19 cellular contexts compared by ENCODE assay signal in genomic region chr19:14595558-14595957, GRCh38. TPM values are rescaled to one million over a fixed set of nuclear protein-coding genes. Genes with fewer than 3 reads are reported as not detected.
DNase-seq lines count a peak whose midpoint lies in the region; ATAC-seq, FAIRE-seq and TF ChIP-seq lines count a peak whose summit lies in the region.
"Had no signal": no experiment of that assay in that cellular context is flagged by ENCODE, and none has a peak within 500 bp of the region (broad histone marks: within the 10 kb centered on the region; RNA-seq: fewer than 3 reads in every experiment).

No MANE protein-coding gene starts in this region.

- FAIRE-seq in GM12892 (lab: Jason Lieb, UNC) = no peak
- FAIRE-seq: A204.1, D721Med, H54 had no signal

- H3K27ac Mint-ChIP-seq in activated B cell treated with CpG ODN at 0.5 μM for 24 hours = peak overlapping the region; percentile 2
- H3K27ac Mint-ChIP-seq in endothelial cell (ENCODE audit: unreplicated experiment) = no peak overlapping the region
- peak overlapping the region; percentile 37 for H3K27ac Mint-ChIP-seq in stimulated activated naive B cell treated with anti-CD40 and anti-IgM and Interleukin-4, amounts not matched to agents 10 μg/mL and 1 μg/mL and 100 μg/mL, for 72 hours
- H3K27ac Mint-ChIP-seq: CD4-positive, alpha-beta memory T cell had no signal

- H3K36me3 Mint-ChIP-seq in activated B cell treated with CpG ODN at 0.5 μM for 24 hours (ENCODE audit: low read depth) = peaks cover 80% of the 10 kb centered on the region
- H3K36me3 Mint-ChIP-seq in endothelial cell (ENCODE audit: low read depth, unreplicated experiment) = peaks cover 18% of the 10 kb centered on the region
- peaks cover 73 to 78% of the 10 kb centered on the region in 2 donors for H3K36me3 Mint-ChIP-seq in stimulated activated naive B cell treated with anti-CD40 and anti-IgM and Interleukin-4, amounts not matched to agents 10 μg/mL and 1 μg/mL and 100 μg/mL, for 72 hours
- H3K36me3 Mint-ChIP-seq: CD4-positive, alpha-beta memory T cell had no signal

- H3K9me3 Mint-ChIP-seq in activated B cell treated with CpG ODN at 0.5 μM for 24 hours (no peaks in the 10 kb centered on the region), endothelial cell (ENCODE audit: unreplicated experiment) (peaks cover 26% of the 10 kb centered on the region)
- peaks cover 9 to 13% of the 10 kb centered on the region in 2 donors for H3K9me3 Mint-ChIP-seq in stimulated activated naive B cell treated with anti-CD40 and anti-IgM and Interleukin-4, amounts not matched to agents 10 μg/mL and 1 μg/mL and 100 μg/mL, for 72 hours

- peak; percentile 60 for TF ChIP-seq POLR2A in GM12892 (IDR thresholded peaks at IDR 0.05; ENCODE audit: low read depth, low read length)

- intact Hi-C loops in activated B cell treated with CpG ODN at 0.5 μM for 24 hours (cut with micrococcal nuclease) = no loop called here

- DNase-seq in GM12892 (ENCODE audit: insufficient read length) (no peak), activated B cell treated with CpG ODN at 0.5 μM for 24 hours (no peak), endothelial cell (ENCODE audit: low spot score) (no peak), HEK293T (ENCODE audit: extremely low spot score) (no peak)
- DNase-seq in stimulated activated naive B cell treated with anti-CD40 and anti-IgM and Interleukin-4, amounts not matched to agents 10 μg/mL and 1 μg/mL and 100 μg/mL, for 72 hours = no peak
- no peak for DNase-seq in activated CD8-positive, alpha-beta memory T cell treated with anti-CD3 and anti-CD28 coated beads, Interleukin-2, amount 50 U/mL, for 48 hours
- DNase-seq: BE2C; CD4-positive, alpha-beta memory T cell; COR-L47; DMS153; GF-D8; Kasumi-1; KBM-7 had no signal

- ATAC-seq in activated B cell treated with CpG ODN at 0.5 μM for 24 hours (ENCODE audit: low read depth) (no peak), GM19455 (IDR thresholded peaks at IDR 0.05; ENCODE audit: unreplicated experiment) (no peak)
- no peak for ATAC-seq in stimulated activated naive B cell treated with anti-CD40 and anti-IgM and Interleukin-4, amounts not matched to agents 10 μg/mL and 1 μg/mL and 100 μg/mL, for 72 hours (replicated peaks)
- ATAC-seq: HCT116 had no signal

- POLR2A ChIA-PET in activated B cell treated with CpG ODN at 0.5 μM for 24 hours (lab: Charles Lee) = interaction anchor here (0.5 to 1.3 kb wide), 4 partner anchors 9 to 22 kb away, joined by 3 to 4 read pairs (median 3); no protein-coding TSS in a partner anchor
- POLR2A ChIA-PET in HEK293T (lab: Yijun Ruan, JAX) = no interaction called here

- peaks cover 52% of the 10 kb centered on the region for H3K4me1 Mint-ChIP-seq in activated B cell treated with CpG ODN at 0.5 μM for 24 hours
- no peaks in the 10 kb centered on the region for H3K4me1 Mint-ChIP-seq in endothelial cell (ENCODE audit: unreplicated experiment)
- H3K4me1 Mint-ChIP-seq in stimulated activated naive B cell treated with anti-CD40 and anti-IgM and Interleukin-4, amounts not matched to agents 10 μg/mL and 1 μg/mL and 100 μg/mL, for 72 hours = peaks cover 43 to 78% of the 10 kb centered on the region in 2 donors
- H3K4me1 Mint-ChIP-seq: CD4-positive, alpha-beta memory T cell had no signal

- CTCF ChIA-PET in activated B cell treated with CpG ODN at 0.5 μM for 24 hours (lab: Charles Lee) = no interaction called here
- CTCF ChIA-PET in HEK293T (lab: Yijun Ruan, JAX) = no interaction called here

- H3K4me3 Mint-ChIP-seq in activated B cell treated with CpG ODN at 0.5 μM for 24 hours (no peak overlapping the region), endothelial cell (ENCODE audit: unreplicated experiment) (peak overlapping the region; percentile 43)
- H3K4me3 Mint-ChIP-seq in stimulated activated naive B cell treated with anti-CD40 and anti-IgM and Interleukin-4, amounts not matched to agents 10 μg/mL and 1 μg/mL and 100 μg/mL, for 72 hours = peak overlapping the region; percentile 6 to 52

- TF ChIP-seq CTCF in activated B cell treated with CpG ODN at 0.5 μM for 24 hours (IDR thresholded peaks at IDR 0.05) (no peak), endothelial cell (IDR thresholded peaks at IDR 0.05; ENCODE audit: unreplicated experiment) (no peak)

- no peaks in the 10 kb centered on the region for H3K27me3 Mint-ChIP-seq in activated B cell treated with CpG ODN at 0.5 μM for 24 hours
- peaks cover 7% of the 10 kb centered on the region for H3K27me3 Mint-ChIP-seq in endothelial cell (ENCODE audit: unreplicated experiment)
- no peaks in the 10 kb centered on the region for H3K27me3 Mint-ChIP-seq in stimulated activated naive B cell treated with anti-CD40 and anti-IgM and Interleukin-4, amounts not matched to agents 10 μg/mL and 1 μg/mL and 100 μg/mL, for 72 hours

TF ChIP-seq in HEK293T, 16 proteins besides CTCF, POLR2A, EP300 and RAD21:
- TF ChIP-seq NFRKB (IDR thresholded peaks at IDR 0.05) = no peak
- TF ChIP-seq BHLHE40 (IDR thresholded peaks at IDR 0.05; ENCODE audit: borderline replicate concordance) = no peak
- no peak for TF ChIP-seq ARNT (IDR thresholded peaks at IDR 0.05)
- no peak for TF ChIP-seq TARDBP (IDR thresholded peaks at IDR 0.05)
- TF ChIP-seq LEF1 (IDR thresholded peaks at IDR 0.05; ENCODE audit: borderline replicate concordance) = no peak
- TF ChIP-seq SUZ12 (IDR thresholded peaks at IDR 0.05) = no peak
- TF ChIP-seq FOXM1 (IDR thresholded peaks at IDR 0.05; ENCODE audit: borderline replicate concordance) = no peak
- TF ChIP-seq ZNF384 (IDR thresholded peaks at IDR 0.05) = no peak
- no peak for TF ChIP-seq L3MBTL2 (conservative IDR thresholded peaks at IDR 0.05)
TF ChIP-seq in HEK293T: peak in this region for 0.

RNA-seq across cellular contexts. Expression of gene CLEC17A, which starts 12.7 kb away (rescaled TPM):
- 67.4 TPM for polyA plus RNA-seq in GM12892 (2012; ENCODE audit: missing spikeins)
- total RNA-seq in activated B cell treated with CpG ODN at 0.5 μM for 24 hours = 111 and 123 TPM in 2 replicates
- total RNA-seq in endothelial cell (ENCODE audit: unreplicated experiment) = not detected
- total RNA-seq: CD4-positive, alpha-beta memory T cell; HT1080 had no signal

RNA-seq across cellular contexts. Expression of gene NDUFB7, which starts 23.7 kb away (rescaled TPM):
- 95.4 TPM for polyA plus RNA-seq in GM12892 (2012; ENCODE audit: missing spikeins)
- total RNA-seq in activated B cell treated with CpG ODN at 0.5 μM for 24 hours (108 and 129 TPM in 2 replicates), endothelial cell (ENCODE audit: unreplicated experiment) (122 TPM)

Comparison
In these comparisons a context has a peak if more than half of its experiments do, and no peak if none do; other contexts are left out.
1. RNA of gene CLEC17A, which starts 12.7 kb away (total RNA-seq): 111 to 123 TPM in activated B cell treated with CpG ODN at 0.5 μM for 24 hours; not detected in endothelial cell (single experiment); every median in the first group is over 100 times any median in the second.